In genomic region chr2:181657379-181657778, GRCh38 we compare ENCODE assay signal across 10 cellular contexts. TPM values are rescaled to one million over a fixed set of nuclear protein-coding genes. Genes with fewer than 3 reads are reported as not detected.
A peak's percentile ranks its signal among the peaks of the same experiment; 100 is the strongest.
DNase-seq lines count a peak whose midpoint lies in the region; ATAC-seq and TF ChIP-seq lines count a peak whose summit lies in the region.
"Had no signal": no experiment of that assay in that cellular context is flagged by ENCODE, and none has a peak within 500 bp of the region (broad histone marks: within the 10 kb centered on the region; RNA-seq: fewer than 3 reads in every experiment).

No MANE protein-coding gene starts in this region.

- CTCF ChIA-PET in T-cell (lab: Charles Lee): no interaction called here

- ATAC-seq in T-cell (replicated peaks in 1 of 4) (no peak), HG02852 (IDR thresholded peaks at IDR 0.05; ENCODE audit: unreplicated experiment) (no peak)

- H3K27ac ChIP-seq in spleen: no peak overlapping the region

- peaks cover 0 to 19% (median 15%) of the 10 kb centered on the region in 6 donors for H3K4me1 ChIP-seq in spleen

- TF ChIP-seq CTCF in glutamatergic neuron (IDR thresholded peaks at IDR 0.05; ENCODE audit: partially characterized antibody, unreplicated experiment) (no peak), spleen (IDR thresholded peaks at IDR 0.05 in 8 of 11, conservative IDR thresholded peaks at IDR 0.05 in 3 of 11) (no peak)

- intact Hi-C loops in spleen (cut with DNase I; ENCODE audit: low total_unique reads): no loop called here

- H3K4me3 ChIP-seq in spleen: peak overlapping the region in 6 of 8 donors; percentile 39 to 80 (median 55)

- POLR2A ChIA-PET in T-cell (lab: Charles Lee): no interaction called here

- no peak for TF ChIP-seq POLR2A in spleen (IDR thresholded peaks at IDR 0.05)

- no peaks in the 10 kb centered on the region for H3K36me3 Mint-ChIP-seq in T-helper 2 cell treated with Interferon-gamma antibody and Interleukin-4, amounts not matched to agents 5 μg/mL and 100 μg/mL, for 36 hours (ENCODE audit: low read depth)
- no peaks in the 10 kb centered on the region for H3K36me3 Mint-ChIP-seq in T-cell
- peaks cover 4% of the 10 kb centered on the region for H3K36me3 Mint-ChIP-seq in glutamatergic neuron (ENCODE audit: unreplicated experiment)

- H3K9me3 ChIP-seq in spleen: no peaks in the 10 kb centered on the region

- no peaks in the 10 kb centered on the region for H3K9me3 Mint-ChIP-seq in T-helper 2 cell treated with Interferon-gamma antibody and Interleukin-4, amounts not matched to agents 5 μg/mL and 100 μg/mL, for 36 hours
- H3K9me3 Mint-ChIP-seq in T-cell: no peaks in the 10 kb centered on the region
- peaks cover 5% of the 10 kb centered on the region for H3K9me3 Mint-ChIP-seq in glutamatergic neuron (ENCODE audit: unreplicated experiment)

- peak overlapping the region; percentile 66 for H3K4me3 Mint-ChIP-seq in T-helper 2 cell treated with Interferon-gamma antibody and Interleukin-4, amounts not matched to agents 5 μg/mL and 100 μg/mL, for 36 hours
- H3K4me3 Mint-ChIP-seq in T-cell (peak overlapping the region; percentile 57 to 85 (median 75)), glutamatergic neuron (ENCODE audit: unreplicated experiment) (peak overlapping the region; percentile 86)

- peaks cover 10% of the 10 kb centered on the region for H3K4me1 Mint-ChIP-seq in T-helper 2 cell treated with Interferon-gamma antibody and Interleukin-4, amounts not matched to agents 5 μg/mL and 100 μg/mL, for 36 hours (ENCODE audit: low read depth)
- H3K4me1 Mint-ChIP-seq in T-cell (peaks cover 8 to 12% (median 9%) of the 10 kb centered on the region in 3 donors), glutamatergic neuron (ENCODE audit: low read depth, unreplicated experiment) (peaks cover 31% of the 10 kb centered on the region)

- 63 to 72% (median 66%) methylated on average over 4 of the region's 4 CpGs for WGBS in spleen, 5 donors

- peaks cover 78% of the 10 kb centered on the region for H3K27me3 Mint-ChIP-seq in T-helper 2 cell treated with Interferon-gamma antibody and Interleukin-4, amounts not matched to agents 5 μg/mL and 100 μg/mL, for 36 hours (ENCODE audit: low read depth)
- peaks cover 33 to 62% of the 10 kb centered on the region in 2 donors for H3K27me3 Mint-ChIP-seq in T-cell
- peaks cover 6% of the 10 kb centered on the region for H3K27me3 Mint-ChIP-seq in glutamatergic neuron (ENCODE audit: unreplicated experiment)

- peaks cover 5 to 33% (median 15%) of the 10 kb centered on the region in 7 donors for H3K27me3 ChIP-seq in spleen (replicated peaks in 1 of 7)

- DNase-seq in T-helper 2 cell treated with Interferon-gamma antibody and Interleukin-4, amounts not matched to agents 5 μg/mL and 100 μg/mL, for 36 hours (ENCODE audit: low spot score): no peak
- no peak for DNase-seq in T-helper 2 cell
- no peak for DNase-seq in T-cell
- no peak for DNase-seq in glutamatergic neuron
- no peak for DNase-seq in spleen
- no peak for DNase-seq in DMS114 treated with DMSO at 0.1 percent for 48 hours (lab: John Stamatoyannopoulos, UW; ENCODE audit: unreplicated experiment)
- DNase-seq in KG1 (lab: John Stamatoyannopoulos, UW): no peak

- no peak overlapping the region for H3K27ac Mint-ChIP-seq in T-helper 2 cell treated with Interferon-gamma antibody and Interleukin-4, amounts not matched to agents 5 μg/mL and 100 μg/mL, for 36 hours
- H3K27ac Mint-ChIP-seq in T-cell (no peak overlapping the region), glutamatergic neuron (ENCODE audit: unreplicated experiment) (no peak overlapping the region)

- H3K36me3 ChIP-seq in spleen: no peaks in the 10 kb centered on the region

RNA-seq across cellular contexts. Expression of gene CERKL, which starts 0.5 kb away (rescaled TPM):
- total RNA-seq in T-cell (under 1 TPM in 1 of 5 donors, not detected in 4; 0.06 TPM), glutamatergic neuron (ENCODE audit: unreplicated experiment) (5.7 TPM), spleen (1 to 10 TPM in 1 of 7 donors, under 1 TPM in 6; 0.27 to 1.4 (median 0.60) TPM)
- polyA plus RNA-seq in spleen: 1 to 10 TPM; 1.7 to 2.3 (median 1.9) TPM
- total RNA-seq: HT1080 had no signal

RNA-seq across cellular contexts. Expression of gene NEUROD1, which starts 22.9 kb away (rescaled TPM):
- total RNA-seq in T-cell (not detected), glutamatergic neuron (ENCODE audit: unreplicated experiment) (65.5 TPM), spleen (not detected)
- under 1 TPM in 1 of 3 donors, not detected in 2; 0.10 TPM for polyA plus RNA-seq in spleen
- total RNA-seq: HT1080, SK-MEL-5 had no signal

Comparison
In these comparisons a context has a peak if more than half of its experiments do, and no peak if none do; other contexts are left out.
1. RNA of gene NEUROD1, which starts 22.9 kb away (total RNA-seq): 65.5 TPM in glutamatergic neuron (single experiment); not detected in T-cell and not detected in spleen; every median in the first group is over 10 times any median in the second.
2. Peak in every context shown above with its lines, with median percentiles within 50 percentile points of each other: H3K4me3 Mint-ChIP-seq.